ENCODE assay signal across 8 cellular contexts in the genomic region with DNA sequence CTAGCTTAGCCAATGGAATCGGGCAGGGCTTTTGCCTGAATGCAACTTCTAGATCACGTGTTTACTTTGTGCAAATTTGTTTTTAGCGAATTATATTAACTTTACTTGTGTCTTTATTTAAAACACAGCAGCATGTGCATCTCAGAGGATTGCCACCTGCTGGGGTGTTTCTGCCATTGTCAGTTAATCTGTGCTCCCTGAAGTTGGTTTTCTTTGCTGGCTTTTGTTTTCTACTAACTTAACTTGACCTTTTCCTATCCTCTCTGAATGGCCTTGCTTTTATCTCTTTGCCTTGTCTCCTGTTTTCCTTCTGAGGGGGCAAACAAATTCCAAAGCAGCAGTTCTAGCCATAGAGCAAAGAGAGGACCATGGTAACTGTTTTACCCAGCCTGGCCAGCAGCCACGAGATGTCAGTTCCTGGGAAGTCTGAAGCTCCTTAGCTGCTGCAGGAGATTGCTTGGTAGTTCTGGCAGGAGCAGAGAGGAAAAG.
DNase-seq lines count a peak whose midpoint lies in the region; ATAC-seq and TF ChIP-seq lines count a peak whose summit lies in the region.

No MANE protein-coding gene starts in this region.

- peaks cover 29% of the 10 kb centered on the region for H3K27me3 Mint-ChIP-seq in activated naive CD4-positive, alpha-beta T cell treated with anti-CD3 and anti-CD28 coated beads for 36 hours (ENCODE audit: low read depth)
- H3K27me3 Mint-ChIP-seq in natural killer cell treated with Interleukin-12 subunit alpha and Interleukin-12 subunit beta and Interleukin-15 and Interleukin-18, amount 100 ng/mL, for 72 hours = no peaks in the 10 kb centered on the region

- DNase-seq in activated naive CD4-positive, alpha-beta T cell treated with anti-CD3 and anti-CD28 coated beads for 36 hours = peak; percentile 12
- no peak for DNase-seq in activated naive CD4-positive, alpha-beta T cell treated with anti-CD3 and anti-CD28 coated beads, Interleukin-2, amount 50 U/mL, for 72 hours (ENCODE audit: low spot score in 2 of 2)
- DNase-seq in breast epithelium (ENCODE audit: low spot score in 2 of 2) (no peak), NCI-H187 treated with DMSO at 0.1 percent for 48 hours (lab: John Stamatoyannopoulos, UW) (no peak), NCI-H2081 (lab: John Stamatoyannopoulos, UW) (no peak)
- DNase-seq in natural killer cell treated with Interleukin-12 subunit alpha and Interleukin-12 subunit beta and Interleukin-15 and Interleukin-18, amount 100 ng/mL, for 72 hours (ENCODE audit: low spot score) = no peak

- peaks cover 5% of the 10 kb centered on the region for H3K4me1 Mint-ChIP-seq in activated naive CD4-positive, alpha-beta T cell treated with anti-CD3 and anti-CD28 coated beads for 36 hours (ENCODE audit: low read depth)
- H3K4me1 Mint-ChIP-seq in natural killer cell treated with Interleukin-12 subunit alpha and Interleukin-12 subunit beta and Interleukin-15 and Interleukin-18, amount 100 ng/mL, for 72 hours (ENCODE audit: low read depth in 2 of 2) = peaks cover 46 to 49% of the 10 kb centered on the region in 2 donors

- H3K4me1 ChIP-seq in breast epithelium = no peaks in the 10 kb centered on the region

- H3K36me3 ChIP-seq in breast epithelium = no peaks in the 10 kb centered on the region

- H3K27ac Mint-ChIP-seq in activated naive CD4-positive, alpha-beta T cell treated with anti-CD3 and anti-CD28 coated beads for 36 hours = no peak overlapping the region
- H3K27ac Mint-ChIP-seq in activated naive CD4-positive, alpha-beta T cell treated with anti-CD3 and anti-CD28 coated beads, Interleukin-2, amount 50 U/mL, for 72 hours = no peak overlapping the region
- H3K27ac Mint-ChIP-seq in natural killer cell treated with Interleukin-12 subunit alpha and Interleukin-12 subunit beta and Interleukin-15 and Interleukin-18, amount 100 ng/mL, for 72 hours = peak overlapping the region; percentile 54 to 81

- no peak overlapping the region for H3K4me3 ChIP-seq in breast epithelium

- peak in 2 of 3 donors; percentile 22 to 31 for TF ChIP-seq CTCF in breast epithelium (IDR thresholded peaks at IDR 0.05)

- TF ChIP-seq POLR2A in breast epithelium (IDR thresholded peaks at IDR 0.05) = no peak

- H3K27ac ChIP-seq in breast epithelium = no peak overlapping the region

- intact Hi-C loops in activated naive CD4-positive, alpha-beta T cell treated with anti-CD3 and anti-CD28 coated beads for 36 hours (cut with micrococcal nuclease) = no loop called here
- intact Hi-C loops in breast epithelium (cut with DNase I; ENCODE audit: low total_unique reads) = no loop called here

- no peaks in the 10 kb centered on the region for H3K36me3 Mint-ChIP-seq in activated naive CD4-positive, alpha-beta T cell treated with anti-CD3 and anti-CD28 coated beads for 36 hours (ENCODE audit: low read depth)
- H3K36me3 Mint-ChIP-seq in activated naive CD4-positive, alpha-beta T cell treated with anti-CD3 and anti-CD28 coated beads, Interleukin-2, amount 50 U/mL, for 72 hours = no peaks in the 10 kb centered on the region
- H3K36me3 Mint-ChIP-seq in natural killer cell treated with Interleukin-12 subunit alpha and Interleukin-12 subunit beta and Interleukin-15 and Interleukin-18, amount 100 ng/mL, for 72 hours = peaks cover 6% of the 10 kb centered on the region

- ATAC-seq in activated naive CD4-positive, alpha-beta T cell treated with anti-CD3 and anti-CD28 coated beads, Interleukin-2, amount 50 U/mL, for 72 hours = no peak
- peak; percentile 17 for ATAC-seq in HG03521 (IDR thresholded peaks at IDR 0.05; ENCODE audit: unreplicated experiment)
- no peak for ATAC-seq in natural killer cell treated with Interleukin-12 subunit alpha and Interleukin-12 subunit beta and Interleukin-15 and Interleukin-18, amount 100 ng/mL, for 72 hours
- no peak for ATAC-seq in GM21717 (IDR thresholded peaks at IDR 0.05; ENCODE audit: unreplicated experiment)

- no peaks in the 10 kb centered on the region for H3K9me3 Mint-ChIP-seq in activated naive CD4-positive, alpha-beta T cell treated with anti-CD3 and anti-CD28 coated beads for 36 hours
- H3K9me3 Mint-ChIP-seq in activated naive CD4-positive, alpha-beta T cell treated with anti-CD3 and anti-CD28 coated beads, Interleukin-2, amount 50 U/mL, for 72 hours = no peaks in the 10 kb centered on the region
- H3K9me3 Mint-ChIP-seq in natural killer cell treated with Interleukin-12 subunit alpha and Interleukin-12 subunit beta and Interleukin-15 and Interleukin-18, amount 100 ng/mL, for 72 hours = peaks cover 4% of the 10 kb centered on the region

- H3K4me3 Mint-ChIP-seq in activated naive CD4-positive, alpha-beta T cell treated with anti-CD3 and anti-CD28 coated beads for 36 hours = no peak overlapping the region
- H3K4me3 Mint-ChIP-seq in natural killer cell treated with Interleukin-12 subunit alpha and Interleukin-12 subunit beta and Interleukin-15 and Interleukin-18, amount 100 ng/mL, for 72 hours = peak overlapping the region; percentile 68

- no peaks in the 10 kb centered on the region for H3K9me3 ChIP-seq in breast epithelium

- no peaks in the 10 kb centered on the region for H3K27me3 ChIP-seq in breast epithelium

- CTCF ChIA-PET in activated naive CD4-positive, alpha-beta T cell treated with anti-CD3 and anti-CD28 coated beads for 36 hours (lab: Charles Lee) = interaction anchor here (0.8 to 1.6 kb wide), 3 partner anchors 97 to 104 kb away, joined by 3 to 7 read pairs (median 5); no protein-coding TSS in a partner anchor

Comparison
In these comparisons a context has a peak if more than half of its experiments do, and no peak if none do; other contexts are left out.
1. H3K27ac Mint-ChIP-seq: peak in natural killer cell treated with Interleukin-12 subunit alpha and Interleukin-12 subunit beta and Interleukin-15 and Interleukin-18, amount 100 ng/mL, for 72 hours (2 of 2); none in activated naive CD4-positive, alpha-beta T cell treated with anti-CD3 and anti-CD28 coated beads for 36 hours (single experiment) and activated naive CD4-positive, alpha-beta T cell treated with anti-CD3 and anti-CD28 coated beads, Interleukin-2, amount 50 U/mL, for 72 hours (0 of 2).